8 cellular contexts compared by ENCODE assay signal in the genomic region with DNA sequence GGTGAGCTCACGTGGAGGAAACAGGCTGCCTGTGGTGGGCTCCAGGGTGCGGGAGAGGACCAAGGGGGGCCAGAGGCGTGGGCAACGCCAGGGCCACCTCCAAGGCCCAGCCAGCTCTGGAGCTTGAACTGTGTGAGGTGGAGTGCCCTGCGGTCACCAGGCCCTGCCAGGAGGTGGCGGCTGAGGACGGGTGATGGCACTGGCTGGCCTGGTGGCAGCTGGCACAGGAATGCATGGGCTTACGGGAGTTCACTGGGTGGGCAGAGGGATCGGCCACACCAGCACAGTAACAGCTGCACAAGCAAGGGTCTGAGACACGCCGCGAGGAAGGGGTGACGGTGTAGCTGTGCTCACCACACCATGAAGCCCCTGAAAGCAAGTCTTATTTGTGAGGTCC. TPM values are rescaled to one million over a fixed set of nuclear protein-coding genes. Genes with fewer than 3 reads are reported as not detected.
DNase-seq lines count a peak whose midpoint lies in the region; ATAC-seq and TF ChIP-seq lines count a peak whose summit lies in the region.

No MANE protein-coding gene starts in this region.

- no peak overlapping the region for H4K8ac ChIP-seq in mesendoderm (ENCODE audit: low read depth, low read length)

- TF ChIP-seq POLR2A in stomach (IDR thresholded peaks at IDR 0.05) = no peak

- H2BK120ac ChIP-seq in mesendoderm (ENCODE audit: low read depth, low read length) = no peak overlapping the region

- peaks cover 19% of the 10 kb centered on the region for H3K79me1 ChIP-seq in mesendoderm (ENCODE audit: low read length)

- no peak overlapping the region for H3K4ac ChIP-seq in mesendoderm (ENCODE audit: low read depth, low read length)

- no peak for TF ChIP-seq EP300 in stomach (IDR thresholded peaks at IDR 0.05)

- H3K4me1 ChIP-seq in stomach (peaks cover 17 to 24% (median 21%) of the 10 kb centered on the region in 4 donors), mesendoderm (ENCODE audit: control insufficient read depth, low read depth, low read length) (no peaks in the 10 kb centered on the region)

- no peak overlapping the region for H3K9ac ChIP-seq in mesendoderm (ENCODE audit: low read length)

- no peaks in the 10 kb centered on the region for H3K9me3 Mint-ChIP-seq in activated naive CD4-positive, alpha-beta T cell treated with anti-CD3 and anti-CD28 coated beads, Interleukin-2, amount 10 ng/mL, durations not matched to agents 7 days and 5 days

- no peak overlapping the region for H3K27ac Mint-ChIP-seq in activated naive CD4-positive, alpha-beta T cell treated with anti-CD3 and anti-CD28 coated beads, Interleukin-2, amount 10 ng/mL, durations not matched to agents 7 days and 5 days
- H3K27ac Mint-ChIP-seq in T-helper 17 cell = no peak overlapping the region

- H4K5ac ChIP-seq in mesendoderm (ENCODE audit: low read length) = no peak overlapping the region

- H3K9me3 ChIP-seq in T-helper 17 cell (ENCODE audit: control insufficient read depth, low read length, poor library complexity, severe bottlenecking) = no peaks in the 10 kb centered on the region
- no peaks in the 10 kb centered on the region for H3K9me3 ChIP-seq in stomach

- no peak overlapping the region for H3K18ac ChIP-seq in mesendoderm (ENCODE audit: low read length)

- intact Hi-C loops in stomach (cut with DNase I; ENCODE audit: low total_unique reads) = loop anchor here (10.0 kb wide), 1 partner anchor 221 kb away; no protein-coding TSS in a partner anchor

- no peaks in the 10 kb centered on the region for H3K27me3 Mint-ChIP-seq in activated naive CD4-positive, alpha-beta T cell treated with anti-CD3 and anti-CD28 coated beads, Interleukin-2, amount 10 ng/mL, durations not matched to agents 7 days and 5 days
- H3K27me3 Mint-ChIP-seq in T-helper 17 cell = no peaks in the 10 kb centered on the region

- H3K27ac ChIP-seq in stomach (no peak overlapping the region), mesendoderm (ENCODE audit: low read depth, low read length) (no peak overlapping the region)

- no peak overlapping the region for H2AK5ac ChIP-seq in mesendoderm (ENCODE audit: low read length)

- no peak overlapping the region for H3K4me2 ChIP-seq in mesendoderm (ENCODE audit: low read length)

- CTCF ChIA-PET in activated naive CD4-positive, alpha-beta T cell treated with anti-CD3 and anti-CD28 coated beads, Interleukin-2, amount 10 ng/mL, durations not matched to agents 7 days and 5 days (lab: Charles Lee) = interaction anchor here (1.5 kb wide), 1 partner anchor 222 kb away, joined by 4 read pairs; no protein-coding TSS in a partner anchor

- H3K36me3 ChIP-seq in kidney epithelial cell (ENCODE audit: control insufficient read depth, insufficient read depth, low read length) (peaks cover 4% of the 10 kb centered on the region), stomach (peaks cover 49 to 82% (median 75%) of the 10 kb centered on the region in 4 donors), mesendoderm (ENCODE audit: control insufficient read depth, insufficient read depth, low read length) (no peaks in the 10 kb centered on the region)

- ATAC-seq in T-helper 17 cell (peak; percentile 37), HG03196 (IDR thresholded peaks at IDR 0.05; ENCODE audit: unreplicated experiment) (no peak)

- no peak overlapping the region for H3K4me3 Mint-ChIP-seq in activated naive CD4-positive, alpha-beta T cell treated with anti-CD3 and anti-CD28 coated beads, Interleukin-2, amount 10 ng/mL, durations not matched to agents 7 days and 5 days
- H3K4me3 Mint-ChIP-seq in T-helper 17 cell = no peak overlapping the region

- H3K4me3 ChIP-seq in kidney epithelial cell (ENCODE audit: low read depth, low read length) (no peak overlapping the region), stomach (no peak overlapping the region), mesendoderm (ENCODE audit: low read length) (no peak overlapping the region)

- peaks cover 7% of the 10 kb centered on the region for H3K36me3 Mint-ChIP-seq in activated naive CD4-positive, alpha-beta T cell treated with anti-CD3 and anti-CD28 coated beads, Interleukin-2, amount 10 ng/mL, durations not matched to agents 7 days and 5 days
- H3K36me3 Mint-ChIP-seq in T-helper 17 cell (ENCODE audit: low read depth) = peaks cover 3% of the 10 kb centered on the region

- no peak overlapping the region for H3K23ac ChIP-seq in mesendoderm (ENCODE audit: low read length)

- no peaks in the 10 kb centered on the region for H3K4me1 Mint-ChIP-seq in activated naive CD4-positive, alpha-beta T cell treated with anti-CD3 and anti-CD28 coated beads, Interleukin-2, amount 10 ng/mL, durations not matched to agents 7 days and 5 days
- peaks cover 11% of the 10 kb centered on the region for H3K4me1 Mint-ChIP-seq in T-helper 17 cell

- TF ChIP-seq CTCF in kidney epithelial cell (IDR thresholded peaks at IDR 0.05; ENCODE audit: insufficient read depth, low read length, poor library complexity, severe bottlenecking) = peak; percentile 40
- TF ChIP-seq CTCF in stomach (IDR thresholded peaks at IDR 0.05) = peak in 4 of 7 experiments; percentile 11 to 73 (median 50)

- H2BK15ac ChIP-seq in mesendoderm (replicated peaks; ENCODE audit: low read depth) = no peak overlapping the region

- no peak overlapping the region for H3K56ac ChIP-seq in mesendoderm (ENCODE audit: low read length)

- WGBS in stomach, 5 donors = 72 to 84% (median 74%) methylated on average over 6 to 13 of the region's 13 CpGs
- WGBS in mesendoderm (ENCODE audit: extremely low coverage, insufficient coverage, low lambda C conversion rate) = no CpG with 5 or more reads among the region's 13 CpGs

- peaks cover 7% of the 10 kb centered on the region for H3K79me2 ChIP-seq in mesendoderm (ENCODE audit: control insufficient read depth, insufficient read depth, low read length)

- H2BK5ac ChIP-seq in mesendoderm (ENCODE audit: low read length) = no peak overlapping the region

- no peaks in the 10 kb centered on the region for H3K27me3 ChIP-seq in kidney epithelial cell (ENCODE audit: control insufficient read depth, insufficient read depth, low read length)
- H3K27me3 ChIP-seq in stomach = no peaks in the 10 kb centered on the region
- H3K27me3 ChIP-seq in mesendoderm (ENCODE audit: insufficient read depth, low read length, poor library complexity) = no peaks in the 10 kb centered on the region

- DNase-seq in activated naive CD4-positive, alpha-beta T cell treated with anti-CD3 and anti-CD28 coated beads, Interleukin-2, amount 10 ng/mL, durations not matched to agents 7 days and 5 days = peak; percentile 27
- no peak for DNase-seq in activated naive CD4-positive, alpha-beta T cell treated with Interleukin-2 at 50 U/mL for 16 hours
- no peak for DNase-seq in T-helper 17 cell
- no peak for DNase-seq in kidney epithelial cell (ENCODE audit: low read depth)
- peak; percentile 56 for DNase-seq in stomach
- no peak for DNase-seq in mesendoderm
- no peak for DNase-seq in activated gamma-delta T cell treated with Interleukin-2 at 50 U/mL for 16 hours

RNA-seq across cellular contexts. Expression of a gene that starts 15.8 kb away (rescaled TPM):
- 10 to 100 TPM; 40.2 to 56.3 TPM for total RNA-seq in T-helper 17 cell
- total RNA-seq in kidney epithelial cell = 55.3 and 68.0 TPM in 2 replicates
- 100 to 1,000 TPM in 1 of 5 donors, 10 to 100 TPM in 4; 14.9 to 119 (median 55.4) TPM for total RNA-seq in stomach
- 10 to 100 TPM; 23.9 to 29.3 (median 26.9) TPM for polyA plus RNA-seq in stomach
- 11.2 TPM for polyA plus RNA-seq in mesendoderm (2013, experiment 1 of 2)
- 10.9 TPM for polyA plus RNA-seq in mesendoderm (2013, experiment 2 of 2)

Comparison
In these comparisons a context has a peak if more than half of its experiments do, and no peak if none do; other contexts are left out.
1. DNase-seq: peak in activated naive CD4-positive, alpha-beta T cell treated with anti-CD3 and anti-CD28 coated beads, Interleukin-2, amount 10 ng/mL, durations not matched to agents 7 days and 5 days (single experiment) and stomach (single experiment); none in activated naive CD4-positive, alpha-beta T cell treated with Interleukin-2 at 50 U/mL for 16 hours (single experiment), T-helper 17 cell (0 of 3), kidney epithelial cell (single experiment), mesendoderm (single experiment) and activated gamma-delta T cell treated with Interleukin-2 at 50 U/mL for 16 hours (single experiment).